In the genomic region with DNA sequence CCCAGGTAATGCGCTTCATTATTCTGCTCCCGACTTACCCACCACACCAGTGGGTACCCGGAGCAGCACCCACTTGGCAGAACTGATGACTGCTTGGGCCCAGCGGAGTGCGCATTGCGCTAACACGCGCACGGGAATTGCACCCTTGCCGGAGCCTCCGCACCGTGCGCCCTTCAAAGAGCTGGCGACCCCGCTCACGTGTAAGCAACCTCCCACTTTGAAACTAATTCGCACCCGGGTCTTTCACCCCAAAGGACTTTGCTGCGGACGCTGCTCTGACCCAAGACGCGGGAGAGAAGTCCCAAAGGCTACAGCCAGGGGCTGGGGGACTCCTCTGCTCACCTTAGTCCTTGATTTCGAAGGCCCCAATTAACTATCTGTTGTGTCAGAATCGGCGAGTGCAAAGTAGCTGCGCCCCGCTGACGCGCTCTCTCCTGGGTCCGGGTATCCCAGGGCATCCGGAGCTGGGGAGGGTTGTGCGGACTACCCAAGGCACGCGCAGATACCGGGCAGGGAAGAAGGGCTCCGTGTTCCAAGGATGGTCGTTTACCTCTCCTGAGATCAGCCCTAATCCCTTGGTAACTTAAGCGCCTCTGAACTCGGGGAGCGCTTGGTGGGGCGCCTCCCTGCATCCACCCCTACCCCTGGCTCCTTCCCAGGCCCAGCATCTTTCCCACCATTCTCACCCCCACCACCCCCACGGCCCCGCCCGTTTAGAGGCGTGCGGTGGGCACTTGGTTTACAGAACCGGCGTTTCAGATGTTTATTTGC, we compare ENCODE assay signal across 11 cellular contexts. TPM values are rescaled to one million over a fixed set of nuclear protein-coding genes. Genes with fewer than 3 reads are reported as not detected.
DNase-seq lines count a peak whose midpoint lies in the region; ATAC-seq and TF ChIP-seq lines count a peak whose summit lies in the region.
"Had no signal": no experiment of that assay in that cellular context is flagged by ENCODE, and none has a peak within 500 bp of the region (broad histone marks: within the 10 kb centered on the region; RNA-seq: fewer than 3 reads in every experiment).

No MANE protein-coding gene starts in this region.

- TF ChIP-seq CTCF in RWPE2 (IDR thresholded peaks at IDR 0.05; ENCODE audit: poor library complexity, severe bottlenecking) (no peak), gastroesophageal sphincter (IDR thresholded peaks at IDR 0.05) (no peak), psoas muscle (IDR thresholded peaks at IDR 0.05) (no peak), omental fat pad (IDR thresholded peaks at IDR 0.05) (no peak)

- peaks cover 14% of the 10 kb centered on the region for H3K27me3 ChIP-seq in RWPE2 (ENCODE audit: insufficient read depth, poor library complexity, severe bottlenecking)
- H3K27me3 ChIP-seq in gastroesophageal sphincter = peaks cover 100% of the 10 kb centered on the region
- H3K27me3 ChIP-seq in psoas muscle (ENCODE audit: insufficient read depth in 3 of 3, low read length in 2 of 3) = peaks cover 3 to 98% (median 56%) of the 10 kb centered on the region in 3 donors

- H3K4me3 ChIP-seq in RWPE2 (ENCODE audit: severe bottlenecking) (peak overlapping the region; percentile 7), gastroesophageal sphincter (peak overlapping the region in 1 of 2 donors; percentile 21), psoas muscle (peak overlapping the region; percentile 45)

- H3K4me1 ChIP-seq in RWPE2 (ENCODE audit: insufficient read depth, poor library complexity, severe bottlenecking) = no peaks in the 10 kb centered on the region
- peaks cover 0 to 45% (median 8%) of the 10 kb centered on the region in 3 donors for H3K4me1 ChIP-seq in gastroesophageal sphincter
- peaks cover 24% of the 10 kb centered on the region for H3K4me1 ChIP-seq in psoas muscle

- no peak overlapping the region for H3K27ac Mint-ChIP-seq in activated CD4-positive, alpha-beta T cell treated with anti-CD3 and anti-CD28 coated beads, Interleukin-2, amount 10 ng/mL, durations not matched to agents 24 days and 14 days
- H3K27ac Mint-ChIP-seq in activated T-helper 17 cell treated with anti-CD3 and anti-CD28 coated beads, Interleukin-2, amount 50 U/mL, for 72 hours = no peak overlapping the region
- H3K27ac Mint-ChIP-seq: activated naive CD8-positive, alpha-beta T cell had no signal

- H3K27ac ChIP-seq in RWPE2 (ENCODE audit: poor library complexity, severe bottlenecking) = no peak overlapping the region
- no peak overlapping the region for H3K27ac ChIP-seq in gastroesophageal sphincter
- no peak overlapping the region for H3K27ac ChIP-seq in psoas muscle
- H3K27ac ChIP-seq: HL-60 had no signal

- no peaks in the 10 kb centered on the region for H3K36me3 ChIP-seq in RWPE2 (ENCODE audit: low read depth)
- H3K36me3 ChIP-seq in gastroesophageal sphincter = no peaks in the 10 kb centered on the region
- no peaks in the 10 kb centered on the region for H3K36me3 ChIP-seq in psoas muscle (ENCODE audit: insufficient read depth in 1 of 2, low read depth in 1 of 2)

- no peak for TF ChIP-seq EP300 in gastroesophageal sphincter (IDR thresholded peaks at IDR 0.05)

- WGBS in gastroesophageal sphincter (ENCODE audit: low coverage in 1 of 2), 2 donors = 6 to 24% methylated on average over 3 to 9 of the region's 48 CpGs
- WGBS in psoas muscle, 3 donors = 3 to 7% (median 4%) methylated on average over 48 of the region's 48 CpGs

- ATAC-seq in RWPE2 (ENCODE audit: low read depth) (peak; percentile 30; the same call in 1 of the 3 replicates), gastroesophageal sphincter (peak; percentile 22), psoas muscle (peak in 1 of 4 donors; percentile 11), HG02678 (IDR thresholded peaks at IDR 0.05; ENCODE audit: unreplicated experiment) (no peak), omental fat pad (ENCODE audit: low FRiP score) (no peak)
- ATAC-seq in activated T-helper 17 cell treated with anti-CD3 and anti-CD28 coated beads, Interleukin-2, amount 50 U/mL, for 72 hours (replicated peaks) = no peak

- H3K36me3 Mint-ChIP-seq in activated CD4-positive, alpha-beta T cell treated with anti-CD3 and anti-CD28 coated beads, Interleukin-2, amount 10 ng/mL, durations not matched to agents 24 days and 14 days (ENCODE audit: low read depth) = peaks cover 3% of the 10 kb centered on the region
- H3K36me3 Mint-ChIP-seq in activated T-helper 17 cell treated with anti-CD3 and anti-CD28 coated beads, Interleukin-2, amount 50 U/mL, for 72 hours (ENCODE audit: low read depth) = peaks cover 7% of the 10 kb centered on the region
- H3K36me3 Mint-ChIP-seq: activated naive CD8-positive, alpha-beta T cell had no signal

- intact Hi-C loops in psoas muscle (cut with DNase I) = loop anchor here in 1 of 2 donors (10.0 kb wide), 1 partner anchor 274 kb away; no protein-coding TSS in a partner anchor
- intact Hi-C loops in activated CD4-positive, alpha-beta T cell treated with anti-CD3 and anti-CD28 coated beads, Interleukin-2, amount 10 ng/mL, durations not matched to agents 24 days and 14 days (cut with micrococcal nuclease) = loop anchor here (1.0 to 2.0 kb wide), 2 partner anchors 11 to 14 kb away; a partner anchor contains a TSS

- peaks cover 8% of the 10 kb centered on the region for H3K9me3 Mint-ChIP-seq in activated CD4-positive, alpha-beta T cell treated with anti-CD3 and anti-CD28 coated beads, Interleukin-2, amount 10 ng/mL, durations not matched to agents 24 days and 14 days
- H3K9me3 Mint-ChIP-seq in activated T-helper 17 cell treated with anti-CD3 and anti-CD28 coated beads, Interleukin-2, amount 50 U/mL, for 72 hours = peaks cover 8% of the 10 kb centered on the region

- no peak overlapping the region for H3K4me3 Mint-ChIP-seq in activated CD4-positive, alpha-beta T cell treated with anti-CD3 and anti-CD28 coated beads, Interleukin-2, amount 10 ng/mL, durations not matched to agents 24 days and 14 days
- H3K4me3 Mint-ChIP-seq in activated T-helper 17 cell treated with anti-CD3 and anti-CD28 coated beads, Interleukin-2, amount 50 U/mL, for 72 hours = no peak overlapping the region
- H3K4me3 Mint-ChIP-seq: activated naive CD8-positive, alpha-beta T cell had no signal

- H3K27me3 Mint-ChIP-seq in activated CD4-positive, alpha-beta T cell treated with anti-CD3 and anti-CD28 coated beads, Interleukin-2, amount 10 ng/mL, durations not matched to agents 24 days and 14 days = peaks cover 81% of the 10 kb centered on the region
- H3K27me3 Mint-ChIP-seq in activated T-helper 17 cell treated with anti-CD3 and anti-CD28 coated beads, Interleukin-2, amount 50 U/mL, for 72 hours = peaks cover 65% of the 10 kb centered on the region

- TF ChIP-seq POLR2A in gastroesophageal sphincter (IDR thresholded peaks at IDR 0.05) = no peak

- peaks cover 2% of the 10 kb centered on the region for H3K4me1 Mint-ChIP-seq in activated CD4-positive, alpha-beta T cell treated with anti-CD3 and anti-CD28 coated beads, Interleukin-2, amount 10 ng/mL, durations not matched to agents 24 days and 14 days
- H3K4me1 Mint-ChIP-seq in activated T-helper 17 cell treated with anti-CD3 and anti-CD28 coated beads, Interleukin-2, amount 50 U/mL, for 72 hours = no peaks in the 10 kb centered on the region

- H3K9me3 ChIP-seq in RWPE2 (ENCODE audit: severe bottlenecking) = no peaks in the 10 kb centered on the region
- no peaks in the 10 kb centered on the region for H3K9me3 ChIP-seq in gastroesophageal sphincter
- no peaks in the 10 kb centered on the region for H3K9me3 ChIP-seq in psoas muscle

- DNase-seq in ELF-1 (ENCODE audit: low read depth, low spot score) (peak; percentile 28), RWPE2 (ENCODE audit: low spot score) (no peak), psoas muscle (no peak), omental fat pad (ENCODE audit: low spot score) (no peak)
- DNase-seq in activated CD4-positive, alpha-beta T cell treated with anti-CD3 and anti-CD28 coated beads, Interleukin-2, amount 10 ng/mL, durations not matched to agents 24 days and 14 days = no peak
- DNase-seq: NCI-H187 had no signal

RNA-seq across cellular contexts. Expression of a gene that starts 13.1 kb away (rescaled TPM):
- total RNA-seq in gastroesophageal sphincter = 1 to 10 TPM; 2.2 to 6.7 (median 3.4) TPM
- total RNA-seq in psoas muscle = 1 to 10 TPM in 3 of 4 donors, under 1 TPM in 1; 0.99 to 2.4 (median 1.9) TPM
- polyA plus RNA-seq in psoas muscle = 1 to 10 TPM in 1 of 3 donors, under 1 TPM in 2; 0.46 to 1.6 (median 0.55) TPM
- 1 to 10 TPM; 1.7 to 4.1 (median 2.7) TPM for total RNA-seq in omental fat pad
- total RNA-seq in activated CD4-positive, alpha-beta T cell treated with anti-CD3 and anti-CD28 coated beads, Interleukin-2, amount 10 ng/mL, durations not matched to agents 24 days and 14 days = 0.07 TPM in 1 of 2 replicates, not detected in the other
- total RNA-seq in activated T-helper 17 cell treated with anti-CD3 and anti-CD28 coated beads, Interleukin-2, amount 50 U/mL, for 72 hours = under 1 TPM in 1 of 2 donors, not detected in 1; 0.15 TPM

Comparison
In these comparisons a context has a peak if more than half of its experiments do, and no peak if none do; other contexts are left out.
1. ATAC-seq: peak in RWPE2 (single experiment) and gastroesophageal sphincter (single experiment); none in HG02678 (single experiment), omental fat pad (single experiment) and activated T-helper 17 cell treated with anti-CD3 and anti-CD28 coated beads, Interleukin-2, amount 50 U/mL, for 72 hours (single experiment).